In the genomic region with DNA sequence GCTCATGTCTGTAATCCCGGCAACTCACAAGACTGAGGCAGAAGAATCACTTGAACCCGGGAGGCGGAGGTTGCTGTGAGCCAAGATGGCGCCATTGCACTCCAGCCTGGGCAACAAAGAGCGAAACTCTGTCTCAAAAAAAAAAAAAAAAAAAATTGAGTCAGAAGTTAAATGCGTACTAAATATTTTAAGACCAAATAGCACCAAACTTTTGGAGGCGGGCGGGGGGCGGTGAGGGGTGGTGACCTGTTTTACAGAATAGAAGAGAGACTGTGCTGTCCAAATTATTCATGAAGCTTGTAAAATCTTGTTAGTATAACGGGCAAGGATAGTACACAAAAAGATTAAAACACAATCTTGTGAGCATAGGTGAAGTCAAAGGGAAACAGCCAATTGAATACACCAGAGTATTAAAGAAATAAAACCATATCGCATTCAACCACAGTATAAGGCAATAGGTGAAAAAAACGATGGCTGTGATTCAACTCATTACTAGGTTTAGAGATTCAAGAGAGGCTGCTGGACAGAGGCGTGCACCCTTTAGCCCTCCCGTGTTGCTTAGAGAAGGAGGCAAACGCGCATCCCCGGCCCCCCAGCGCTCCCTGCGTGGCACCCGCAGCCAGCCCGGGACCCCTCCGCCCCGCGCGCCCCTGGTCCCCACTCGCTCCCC, we compare ENCODE assay signal across 8 cellular contexts. TPM values are rescaled to one million over a fixed set of nuclear protein-coding genes. Genes with fewer than 3 reads are reported as not detected.
DNase-seq lines count a peak whose midpoint lies in the region; ATAC-seq and TF ChIP-seq lines count a peak whose summit lies in the region.

No MANE protein-coding gene starts in this region.

- ATAC-seq in stimulated activated naive CD8-positive, alpha-beta T cell treated with anti-CD3 and anti-CD28 coated beads, Interleukin-15, amount 100 ng/mL, for 72 hours: peak; percentile 26
- ATAC-seq in HG03139 (IDR thresholded peaks at IDR 0.05; ENCODE audit: unreplicated experiment): no peak

- peaks cover 19% of the 10 kb centered on the region for H3K4me1 Mint-ChIP-seq in stimulated activated naive CD8-positive, alpha-beta T cell treated with anti-CD3 and anti-CD28 coated beads, Interleukin-15, amount 100 ng/mL, for 72 hours

- H3K9me3 ChIP-seq in ascending aorta: peaks cover 53 to 81% of the 10 kb centered on the region in 2 donors

- peaks cover 0 to 7% of the 10 kb centered on the region in 2 donors for H3K4me1 ChIP-seq in ascending aorta

- peaks cover 38 to 39% of the 10 kb centered on the region in 2 donors for H3K9me3 Mint-ChIP-seq in stimulated activated naive CD8-positive, alpha-beta T cell treated with anti-CD3 and anti-CD28 coated beads, Interleukin-15, amount 100 ng/mL, for 72 hours

- DNase-seq in NCI-H2029 (lab: John Stamatoyannopoulos, UW) (peak; percentile 25), NCI-H2029 treated with DMSO at 0.1 percent for 48 hours (lab: John Stamatoyannopoulos, UW) (no peak), M059J (ENCODE audit: low read depth) (peak; percentile 47), ascending aorta (ENCODE audit: low spot score in 2 of 2) (no peak), iris pigment epithelial cell (ENCODE audit: low read depth) (peak; percentile 48), T-helper 9 cell (no peak)
- DNase-seq in stimulated activated naive CD8-positive, alpha-beta T cell treated with anti-CD3 and anti-CD28 coated beads, Interleukin-15, amount 100 ng/mL, for 72 hours: no peak

- peak overlapping the region; percentile 97 to 99 for H3K27ac Mint-ChIP-seq in stimulated activated naive CD8-positive, alpha-beta T cell treated with anti-CD3 and anti-CD28 coated beads, Interleukin-15, amount 100 ng/mL, for 72 hours

- H3K36me3 ChIP-seq in ascending aorta: peaks cover 24 to 58% of the 10 kb centered on the region in 2 donors

- peak overlapping the region; percentile 89 to 93 for H3K27ac ChIP-seq in ascending aorta

- no peaks in the 10 kb centered on the region for H3K27me3 Mint-ChIP-seq in stimulated activated naive CD8-positive, alpha-beta T cell treated with anti-CD3 and anti-CD28 coated beads, Interleukin-15, amount 100 ng/mL, for 72 hours

- no peak for TF ChIP-seq CTCF in ascending aorta (IDR thresholded peaks at IDR 0.05)

- H3K4me3 Mint-ChIP-seq in stimulated activated naive CD8-positive, alpha-beta T cell treated with anti-CD3 and anti-CD28 coated beads, Interleukin-15, amount 100 ng/mL, for 72 hours: peak overlapping the region; percentile 87 to 99

- H3K27me3 ChIP-seq in ascending aorta: no peaks in the 10 kb centered on the region

- intact Hi-C loops in ascending aorta (cut with DNase I): loop anchor here (1.0 to 2.0 kb wide), 6 partner anchors 49 to 301 kb away; partner anchors contain the start of genes GOLGA3, ZNF140, ZNF26 and ZNF268

- peak overlapping the region; percentile 90 to 94 for H3K4me3 ChIP-seq in ascending aorta

RNA-seq across cellular contexts. Expression of gene ZNF891, which starts 0.6 kb away (rescaled TPM):
- total RNA-seq in M059J (2014; rRNA removed; shearing (Covaris generic)): 0.32 and 0.44 TPM in 2 replicates
- total RNA-seq in ascending aorta: 2.0 TPM

RNA-seq across cellular contexts. Expression of gene ZNF10, which starts 0.9 kb away (rescaled TPM):
- total RNA-seq in M059J (2014; rRNA removed; shearing (Covaris generic)): 3.7 and 8.7 TPM in 2 replicates
- 3.8 TPM for total RNA-seq in ascending aorta

RNA-seq across cellular contexts. Expression of gene ZNF140, which starts 48.8 kb away (rescaled TPM):
- total RNA-seq in M059J (2014; rRNA removed; shearing (Covaris generic)): 10.7 and 15.7 TPM in 2 replicates
- 11.6 TPM for total RNA-seq in ascending aorta

RNA-seq across cellular contexts. Expression of gene ZNF268, which starts 51.8 kb away (rescaled TPM):
- total RNA-seq in M059J (2014; rRNA removed; shearing (Covaris generic)): 14.4 and 16.2 TPM in 2 replicates
- 38.5 TPM for total RNA-seq in ascending aorta

Comparison
In these comparisons a context has a peak if more than half of its experiments do, and no peak if none do; other contexts are left out.
1. DNase-seq: peak in NCI-H2029 (single experiment), M059J (single experiment) and iris pigment epithelial cell (single experiment); none in NCI-H2029 treated with DMSO at 0.1 percent for 48 hours (single experiment), ascending aorta (0 of 2), stimulated activated naive CD8-positive, alpha-beta T cell treated with anti-CD3 and anti-CD28 coated beads, Interleukin-15, amount 100 ng/mL, for 72 hours (0 of 2) and T-helper 9 cell (single experiment).